Comparison of ENCODE assay signal across 25 cellular contexts in the genomic region with DNA sequence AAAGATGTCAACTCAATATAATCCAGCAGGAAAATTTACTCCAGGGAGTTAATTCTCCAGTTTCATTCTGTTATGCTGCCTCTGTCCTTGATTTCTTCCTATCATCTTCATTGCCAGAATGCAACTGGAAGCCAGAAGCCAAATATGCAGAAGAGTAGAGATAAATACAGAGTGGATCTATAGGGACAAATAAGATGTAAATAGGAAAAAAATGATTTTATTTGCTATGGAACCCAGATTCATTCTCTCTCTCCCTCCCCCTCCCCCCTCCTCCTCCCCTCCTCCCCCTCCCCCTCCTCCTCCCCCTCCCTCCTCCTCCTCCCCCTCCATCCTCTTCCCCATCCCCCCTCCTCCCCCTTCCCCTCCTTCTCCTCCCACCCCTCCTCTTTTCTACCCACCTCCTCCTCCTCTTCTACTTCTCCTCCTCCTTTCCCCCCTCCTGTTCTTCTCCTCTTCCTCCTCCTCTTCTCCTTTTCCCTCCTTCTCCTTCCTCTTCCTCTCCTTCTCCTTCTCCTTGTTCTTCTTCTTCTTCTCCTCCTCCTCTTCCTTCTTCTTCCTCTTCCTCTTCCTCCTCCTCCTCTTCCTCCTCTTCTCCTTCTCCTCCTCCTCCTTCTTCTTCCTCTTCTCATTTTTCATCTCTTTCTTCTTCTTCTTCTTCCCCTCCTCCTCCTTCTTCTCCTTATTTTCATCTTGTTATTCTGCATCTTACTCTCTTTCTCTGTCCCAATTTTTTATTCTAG.
"Had no signal": no experiment of that assay in that cellular context is flagged by ENCODE, and none has a peak within 500 bp of the region (broad histone marks: within the 10 kb centered on the region; RNA-seq: fewer than 3 reads in every experiment).

No MANE protein-coding gene starts in this region.

- H3K4me3 ChIP-seq: coronary artery, dorsolateral prefrontal cortex, esophagus muscularis mucosa, gastroesophageal sphincter, heart left ventricle, hepatocyte, left lung, lower lobe of right lung, mucosa of descending colon had no signal

- ATAC-seq: foreskin keratinocyte, gastroesophageal sphincter, heart left ventricle, left colon, left lung, left ventricle myocardium superior, lower lobe of right lung, mucosa of descending colon had no signal

- H3K36me3 Mint-ChIP-seq: immature natural killer cell had no signal

- H3K27me3 ChIP-seq: dorsolateral prefrontal cortex, esophagus muscularis mucosa, foreskin keratinocyte, heart left ventricle, hepatocyte, left lung had no signal

- H2AFZ ChIP-seq: hepatocyte had no signal

- H3K27ac ChIP-seq: coronary artery, dorsolateral prefrontal cortex, esophagus muscularis mucosa, foreskin keratinocyte, gastroesophageal sphincter, heart left ventricle, hepatocyte, left lung, lower lobe of right lung had no signal

- H3K4me2 ChIP-seq: hepatocyte had no signal

- H3K4me3 Mint-ChIP-seq: immature natural killer cell, mesothelial cell of epicardium, naive B cell had no signal

- H3K4me1 Mint-ChIP-seq: immature natural killer cell, mesothelial cell of epicardium, naive B cell had no signal

- H3K36me3 ChIP-seq: esophagus muscularis mucosa, gastroesophageal sphincter, heart left ventricle, left lung, lower lobe of right lung had no signal

- DNase-seq: dermis blood vessel endothelial cell; dorsolateral prefrontal cortex; effector CD4-positive, alpha-beta T cell; effector memory CD4-positive, alpha-beta T cell; foreskin keratinocyte; heart left ventricle; hypothalamus; immature natural killer cell; islet precursor cell; kidney; kidney glomerular epithelial cell; left colon; left lung; left ventricle myocardium superior; lower lobe of right lung; mesenchymal stem cell; mucosa of descending colon; naive B cell had no signal

- H3K4me1 ChIP-seq: esophagus muscularis mucosa, foreskin keratinocyte, gastroesophageal sphincter, heart left ventricle, left lung, lower lobe of right lung had no signal

- FAIRE-seq: endothelial cell of umbilical vein, frontal cortex, kidney had no signal

- H3K27ac Mint-ChIP-seq: immature natural killer cell, mesothelial cell of epicardium had no signal

- H3K79me2 ChIP-seq: hepatocyte had no signal
